11 cellular contexts compared by ENCODE assay signal in genomic region chr5:138974227-138975063, GRCh38.
A peak's percentile ranks its signal among the peaks of the same experiment; 100 is the strongest.
DNase-seq lines count a peak whose midpoint lies in the region; ATAC-seq and TF ChIP-seq lines count a peak whose summit lies in the region.
"Had no signal": no experiment of that assay in that cellular context is flagged by ENCODE, and none has a peak within 500 bp of the region (broad histone marks: within the 10 kb centered on the region; RNA-seq: fewer than 3 reads in every experiment).

No MANE protein-coding gene starts in this region.

- H2BK15ac ChIP-seq in H9 (ENCODE audit: low read depth, low read length): no peak overlapping the region

- TF ChIP-seq CTCF in brain (conservative IDR thresholded peaks at IDR 0.05) (no peak), H9 (conservative IDR thresholded peaks at IDR 0.05) (no peak)

- H3K4ac ChIP-seq in H9 (ENCODE audit: low read depth, low read length): no peak overlapping the region

- H4K20me1 ChIP-seq in H9 (ENCODE audit: control insufficient read depth, insufficient read depth, insufficient read length): no peaks in the 10 kb centered on the region

- intact Hi-C loops in naive thymus-derived CD4-positive, alpha-beta T cell (cut with micrococcal nuclease): no loop called here

- no peak overlapping the region for H3K4me2 ChIP-seq in H9 (ENCODE audit: insufficient read depth, insufficient read length, low read length)

- POLR2A ChIA-PET in naive thymus-derived CD4-positive, alpha-beta T cell (lab: Charles Lee): no interaction called here

- H2BK120ac ChIP-seq in H9 (ENCODE audit: low read depth, low read length, poor library complexity, severe bottlenecking): no peak overlapping the region

- H3K4me1 Mint-ChIP-seq in brain (peaks cover 68% of the 10 kb centered on the region), H9 (peaks cover 23 to 35% of the 10 kb centered on the region in 2 experiments)
- H3K4me1 Mint-ChIP-seq in naive thymus-derived CD4-positive, alpha-beta T cell: peaks cover 0 to 19% (median 3%) of the 10 kb centered on the region in 7 donors

- CTCF ChIA-PET in naive thymus-derived CD4-positive, alpha-beta T cell (lab: Charles Lee): no interaction called here

- no peak overlapping the region for H3K23ac ChIP-seq in H9 (ENCODE audit: insufficient read length, low read depth, low read length)

- ATAC-seq in naive thymus-derived CD4-positive, alpha-beta T cell: no peak
- no peak for ATAC-seq in GM18511 (IDR thresholded peaks at IDR 0.05; ENCODE audit: unreplicated experiment)

- DNase-seq in MG63 (peak; percentile 47), inferior parietal cortex (ENCODE audit: extremely low spot score) (peak; percentile 74), H9 (no peak)
- DNase-seq in naive thymus-derived CD4-positive, alpha-beta T cell: no peak
- no peak for DNase-seq in stimulated activated naive CD4-positive, alpha-beta T cell (lab: John Stamatoyannopoulos, UW)
- DNase-seq: activated naive CD4-positive, alpha-beta T cell had no signal

- H3K9me3 ChIP-seq in MG63: no peaks in the 10 kb centered on the region
- H3K9me3 ChIP-seq in skeletal muscle tissue (ENCODE audit: control insufficient read depth in 3 of 3, low read length in 3 of 3): no peaks in the 10 kb centered on the region
- no peaks in the 10 kb centered on the region for H3K9me3 ChIP-seq in naive thymus-derived CD4-positive, alpha-beta T cell (ENCODE audit: control insufficient read depth in 2 of 3, low read length in 3 of 3)
- no peaks in the 10 kb centered on the region for H3K9me3 ChIP-seq in H9 (ENCODE audit: control insufficient read depth, low read depth, low read length)
- H3K9me3 ChIP-seq: mucosa of descending colon, SJSA1 had no signal

- no peak overlapping the region for H2BK20ac ChIP-seq in H9 (ENCODE audit: low read depth, low read length, poor library complexity, severe bottlenecking)

- peak overlapping the region in 2 of 3 donors; percentile 24 to 33 for H3K9ac ChIP-seq in skeletal muscle tissue (ENCODE audit: low read depth in 1 of 3, low read length in 3 of 3)
- H3K9ac ChIP-seq in H9 (ENCODE audit: extremely low read depth, insufficient read length, low read length): no peak overlapping the region

- no peak overlapping the region for H2AK5ac ChIP-seq in H9 (ENCODE audit: insufficient read length, low read length)

- no peak overlapping the region for H3K4me3 ChIP-seq in MG63
- H3K4me3 ChIP-seq in skeletal muscle tissue (ENCODE audit: low read length in 3 of 3): peak overlapping the region in 2 of 3 donors; percentile 2 to 41
- H3K4me3 ChIP-seq in naive thymus-derived CD4-positive, alpha-beta T cell (ENCODE audit: low read length): no peak overlapping the region
- H3K4me3 ChIP-seq: mucosa of descending colon, SJSA1 had no signal

- no peaks in the 10 kb centered on the region for H3K79me1 ChIP-seq in H9 (ENCODE audit: insufficient read depth, low read depth, low read length, poor library complexity, severe bottlenecking)

- H3K27me3 ChIP-seq in MG63 (no peaks in the 10 kb centered on the region), skeletal muscle tissue (ENCODE audit: control insufficient read depth in 3 of 3, insufficient read depth in 3 of 3, low read length in 3 of 3) (no peaks in the 10 kb centered on the region), H9 (ENCODE audit: insufficient read depth, low read length) (no peaks in the 10 kb centered on the region)
- no peaks in the 10 kb centered on the region for H3K27me3 ChIP-seq in naive thymus-derived CD4-positive, alpha-beta T cell (ENCODE audit: control insufficient read depth in 2 of 2, insufficient read depth in 2 of 2, low read length in 2 of 2)
- H3K27me3 ChIP-seq: SJSA1 had no signal

- H2BK12ac ChIP-seq in H9 (ENCODE audit: insufficient read length, low read depth, low read length): no peak overlapping the region

- H3K36me3 Mint-ChIP-seq in brain: no peaks in the 10 kb centered on the region
- peaks cover 0 to 8% (median 2%) of the 10 kb centered on the region in 5 donors for H3K36me3 Mint-ChIP-seq in naive thymus-derived CD4-positive, alpha-beta T cell
- H3K36me3 Mint-ChIP-seq in H9 (ENCODE audit: insufficient read depth in 1 of 3, low read depth in 3 of 3): no peaks in the 10 kb centered on the region

- H3K27ac ChIP-seq in skeletal muscle tissue (ENCODE audit: low read depth, low read length): peak overlapping the region; percentile 72
- H3K27ac ChIP-seq in naive thymus-derived CD4-positive, alpha-beta T cell (ENCODE audit: low read depth, low read length): no peak overlapping the region
- no peak overlapping the region for H3K27ac ChIP-seq in H9 (ENCODE audit: insufficient read length, low read depth, low read length)
- H3K27ac ChIP-seq: SJSA1 had no signal

- H3K56ac ChIP-seq in H9 (ENCODE audit: insufficient read length, low read depth, low read length): no peak overlapping the region

- H3K4me3 Mint-ChIP-seq in brain (peak overlapping the region; percentile 24 to 72 (median 54)), H9 (no peak overlapping the region)
- H3K4me3 Mint-ChIP-seq in naive thymus-derived CD4-positive, alpha-beta T cell: no peak overlapping the region

- no peak overlapping the region for H4K5ac ChIP-seq in H9 (ENCODE audit: insufficient read length, low read depth, low read length)

- H3K14ac ChIP-seq in H9 (ENCODE audit: insufficient read depth, low read length): no peak overlapping the region

- H2AFZ ChIP-seq in H9 (ENCODE audit: low read length): no peak overlapping the region

- H4K91ac ChIP-seq in H9 (ENCODE audit: insufficient read length, low read depth, low read length): no peak overlapping the region

- no peaks in the 10 kb centered on the region for H3K23me2 ChIP-seq in H9 (ENCODE audit: insufficient read length, low read depth, low read length, poor library complexity, severe bottlenecking)

- H3K18ac ChIP-seq in H9 (ENCODE audit: insufficient read length, low read depth, low read length): no peak overlapping the region

- no peak overlapping the region for H3T11ph ChIP-seq in H9 (ENCODE audit: low read length)

- WGBS in H9 (ENCODE audit: extremely low coverage, insufficient read length, low lambda C conversion rate): no CpG with 5 or more reads among the region's 8 CpGs

- H3K4me1 ChIP-seq in skeletal muscle tissue (ENCODE audit: control insufficient read depth in 3 of 3, insufficient read depth in 3 of 3, low read length in 3 of 3) (peaks cover 31 to 38% (median 37%) of the 10 kb centered on the region in 3 donors), H9 (ENCODE audit: insufficient read depth, low read length) (peaks cover 4% of the 10 kb centered on the region; the same call in 1 of the 2 replicates)
- H3K4me1 ChIP-seq in naive thymus-derived CD4-positive, alpha-beta T cell (ENCODE audit: control insufficient read depth in 2 of 2, insufficient read depth in 2 of 2, low read length in 2 of 2): peaks cover 0 to 2% of the 10 kb centered on the region in 2 donors

- H3K9me3 Mint-ChIP-seq in brain (no peaks in the 10 kb centered on the region), H9 (no peaks in the 10 kb centered on the region)
- H3K9me3 Mint-ChIP-seq in naive thymus-derived CD4-positive, alpha-beta T cell: no peaks in the 10 kb centered on the region

- H3K79me2 ChIP-seq in H9 (ENCODE audit: insufficient read depth, low read length): no peaks in the 10 kb centered on the region

- H3K36me3 ChIP-seq in MG63 (no peaks in the 10 kb centered on the region), skeletal muscle tissue (ENCODE audit: control insufficient read depth in 3 of 3, insufficient read depth in 3 of 3, low read length in 3 of 3) (no peaks in the 10 kb centered on the region)
- H3K36me3 ChIP-seq in naive thymus-derived CD4-positive, alpha-beta T cell (ENCODE audit: control insufficient read depth in 2 of 3, insufficient read depth in 3 of 3, low read length in 3 of 3): no peaks in the 10 kb centered on the region
- H3K36me3 ChIP-seq: SJSA1 had no signal

- H3K27ac Mint-ChIP-seq in brain (peak overlapping the region; percentile 91 to 98 (median 95)), H9 (no peak overlapping the region)
- H3K27ac Mint-ChIP-seq in naive thymus-derived CD4-positive, alpha-beta T cell: no peak overlapping the region

- no peaks in the 10 kb centered on the region for H3K27me3 Mint-ChIP-seq in brain
- no peaks in the 10 kb centered on the region for H3K27me3 Mint-ChIP-seq in naive thymus-derived CD4-positive, alpha-beta T cell
- H3K27me3 Mint-ChIP-seq in H9 (ENCODE audit: low read depth): 0 out of 2 replicates have a peak, but pooled peaks cover 2% of the 10 kb centered on the region

- H4K8ac ChIP-seq in H9 (replicated peaks; ENCODE audit: insufficient read length, low read depth, low read length): no peak overlapping the region

- no peak overlapping the region for H2BK5ac ChIP-seq in H9 (ENCODE audit: insufficient read length, low read length)

Comparison
In these comparisons a context has a peak if more than half of its experiments do, and no peak if none do; other contexts are left out.
1. DNase-seq: peak in MG63 (single experiment) and inferior parietal cortex (single experiment); none in naive thymus-derived CD4-positive, alpha-beta T cell (0 of 9), stimulated activated naive CD4-positive, alpha-beta T cell (0 of 6) and H9 (single experiment).
2. H3K4me3 ChIP-seq: peak in skeletal muscle tissue (2 of 3); none in MG63 (single experiment) and naive thymus-derived CD4-positive, alpha-beta T cell (single experiment).
3. H3K27ac Mint-ChIP-seq: peak in brain (5 of 5); none in naive thymus-derived CD4-positive, alpha-beta T cell (0 of 9) and H9 (0 of 3).
4. H3K4me3 Mint-ChIP-seq: peak in brain (5 of 5); none in naive thymus-derived CD4-positive, alpha-beta T cell (0 of 10) and H9 (0 of 2).